ENCODE assay signal across 8 cellular contexts in the genomic region with DNA sequence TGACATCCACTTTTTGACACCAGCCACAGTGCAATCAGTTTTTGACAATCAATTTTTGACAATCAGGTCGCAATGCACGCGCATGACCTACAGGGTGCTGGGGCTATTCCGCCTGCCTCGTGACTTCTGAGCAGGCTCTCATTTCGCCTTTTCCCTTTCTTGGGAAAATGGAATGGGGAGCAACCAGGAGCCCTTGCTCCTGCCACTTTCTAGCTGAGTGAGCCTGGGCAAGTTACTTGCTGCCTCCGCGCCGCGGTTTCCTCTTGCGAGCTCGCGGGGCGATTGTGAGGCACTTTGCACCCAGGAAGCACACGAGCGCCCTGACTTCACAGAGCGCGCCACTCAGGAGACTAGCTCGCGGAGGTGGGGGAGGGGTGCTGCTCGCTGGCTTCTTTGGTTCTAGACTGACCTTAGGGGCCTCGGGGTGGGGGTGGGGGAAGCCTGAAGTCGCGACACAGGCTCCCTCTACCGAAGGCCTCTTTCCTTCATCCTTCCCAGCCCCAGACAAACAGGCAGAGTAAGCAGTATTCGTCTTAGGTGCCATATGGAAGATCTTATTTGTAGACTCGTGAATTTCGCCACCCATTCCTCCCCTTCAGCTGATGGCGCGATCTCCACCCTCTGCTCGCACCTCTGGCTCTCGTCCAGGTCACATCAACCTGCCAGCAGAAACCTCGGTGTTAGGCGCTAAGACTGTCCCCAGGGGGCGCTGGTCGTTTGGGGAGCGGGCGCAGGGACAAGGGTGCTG. TPM values are rescaled to one million over a fixed set of nuclear protein-coding genes. Genes with fewer than 3 reads are reported as not detected.
DNase-seq lines count a peak whose midpoint lies in the region; ATAC-seq and TF ChIP-seq lines count a peak whose summit lies in the region.

No MANE protein-coding gene starts in this region.

- no peaks in the 10 kb centered on the region for H3K27me3 Mint-ChIP-seq in CD8-positive, alpha-beta T cell (ENCODE audit: low read depth)
- H3K27me3 Mint-ChIP-seq in T-helper 1 cell treated with Interleukin-12 subunit alpha and Interleukin-12 subunit beta and Interleukin-4 antibody, amounts not matched to agents 30 μg/mL and 1 μg/mL, for 36 hours (ENCODE audit: low read depth), result no peaks in the 10 kb centered on the region
- H3K27me3 Mint-ChIP-seq in progenitor cell of endocrine pancreas (peaks cover 4% of the 10 kb centered on the region), type B pancreatic cell (no peaks in the 10 kb centered on the region)

- peak; percentile 89 for ATAC-seq in CD8-positive, alpha-beta T cell
- ATAC-seq in GM21737 (IDR thresholded peaks at IDR 0.05; ENCODE audit: unreplicated experiment), result peak; percentile 55

- no peaks in the 10 kb centered on the region for H3K9me3 Mint-ChIP-seq in CD8-positive, alpha-beta T cell
- H3K9me3 Mint-ChIP-seq in T-helper 1 cell treated with Interleukin-12 subunit alpha and Interleukin-12 subunit beta and Interleukin-4 antibody, amounts not matched to agents 30 μg/mL and 1 μg/mL, for 36 hours, result no peaks in the 10 kb centered on the region
- H3K9me3 Mint-ChIP-seq in progenitor cell of endocrine pancreas (ENCODE audit: low read depth) (no peaks in the 10 kb centered on the region), type B pancreatic cell (no peaks in the 10 kb centered on the region)

- CTCF ChIA-PET in CD8-positive, alpha-beta T cell (lab: Charles Lee), result interaction anchor here (0.6 to 21.3 kb wide), 35 partner anchors 9 to 1035 kb away, joined by 3 to 490 read pairs (median 7); partner anchors contain the start of genes DBNDD2, PIGT and SYS1

- no peaks in the 10 kb centered on the region for H3K9me3 ChIP-seq in CD8-positive, alpha-beta T cell (ENCODE audit: low read length)
- H3K9me3 ChIP-seq in left ventricle myocardium inferior (replicated peaks), result no peaks in the 10 kb centered on the region

- peak overlapping the region; percentile 91 for H3K27ac Mint-ChIP-seq in CD8-positive, alpha-beta T cell
- peak overlapping the region; percentile 91 for H3K27ac Mint-ChIP-seq in T-helper 1 cell treated with Interleukin-12 subunit alpha and Interleukin-12 subunit beta and Interleukin-4 antibody, amounts not matched to agents 30 μg/mL and 1 μg/mL, for 36 hours
- peak overlapping the region; percentile 74 for H3K27ac Mint-ChIP-seq in progenitor cell of endocrine pancreas
- H3K27ac Mint-ChIP-seq in type B pancreatic cell, result peak overlapping the region; percentile 11

- POLR2A ChIA-PET in CD8-positive, alpha-beta T cell (lab: Charles Lee), result interaction anchor here (0.8 to 3.7 kb wide), 9 partner anchors 9 to 80 kb away, joined by 3 to 76 read pairs (median 3); partner anchors contain the start of genes PIGT and SYS1

- peaks cover 14% of the 10 kb centered on the region for H3K4me1 ChIP-seq in CD8-positive, alpha-beta T cell (ENCODE audit: insufficient read depth, low read length)
- peaks cover 15% of the 10 kb centered on the region for H3K4me1 ChIP-seq in left ventricle myocardium inferior

- intact Hi-C loops in CD8-positive, alpha-beta T cell (cut with DNase I, micrococcal nuclease), result loop anchor here (1.0 to 2.0 kb wide), 5 partner anchors 10 to 64 kb away; partner anchors contain the start of genes PIGT (in 2 of the 2) and SYS1 (in 2 of the 2)
- intact Hi-C loops in left ventricle myocardium inferior (cut with micrococcal nuclease), result loop anchor here (2.0 kb wide), 1 partner anchor 63 kb away; no protein-coding TSS in a partner anchor

- peak overlapping the region; percentile 51 for H3K27ac ChIP-seq in CD8-positive, alpha-beta T cell (ENCODE audit: low read depth, low read length)
- H3K27ac ChIP-seq in left ventricle myocardium inferior (replicated peaks), result peak overlapping the region; percentile 81

- peaks cover 37% of the 10 kb centered on the region for H3K4me1 Mint-ChIP-seq in CD8-positive, alpha-beta T cell (ENCODE audit: low read depth)
- peaks cover 28% of the 10 kb centered on the region for H3K4me1 Mint-ChIP-seq in T-helper 1 cell treated with Interleukin-12 subunit alpha and Interleukin-12 subunit beta and Interleukin-4 antibody, amounts not matched to agents 30 μg/mL and 1 μg/mL, for 36 hours (ENCODE audit: low read depth)
- peaks cover 9% of the 10 kb centered on the region for H3K4me1 Mint-ChIP-seq in progenitor cell of endocrine pancreas (ENCODE audit: low read depth)
- no peaks in the 10 kb centered on the region for H3K4me1 Mint-ChIP-seq in type B pancreatic cell (ENCODE audit: unreplicated experiment)

- H3K27me3 ChIP-seq in CD8-positive, alpha-beta T cell (ENCODE audit: insufficient read depth, low read length), result no peaks in the 10 kb centered on the region
- H3K27me3 ChIP-seq in left ventricle myocardium inferior (ENCODE audit: low read depth), result no peaks in the 10 kb centered on the region

- H3K4me3 ChIP-seq in CD8-positive, alpha-beta T cell (ENCODE audit: low read depth, low read length), result peak overlapping the region; percentile 64
- peak overlapping the region; percentile 74 for H3K4me3 ChIP-seq in left ventricle myocardium inferior

- DNase-seq in CD8-positive, alpha-beta T cell, result peak; percentile 81 to 94 (median 90)
- DNase-seq in MV-4-11 (lab: John Stamatoyannopoulos, UW) (peak; percentile 58), amniotic stem cell (lab: John Stamatoyannopoulos, UW) (peak; percentile 40), left ventricle myocardium inferior (peak; percentile 88), progenitor cell of endocrine pancreas (ENCODE audit: low spot score, unreplicated experiment) (peak; percentile 82), type B pancreatic cell (ENCODE audit: extremely low spot score, unreplicated experiment) (peak; percentile 84)

- peak overlapping the region; percentile 89 for H3K4me3 Mint-ChIP-seq in CD8-positive, alpha-beta T cell
- H3K4me3 Mint-ChIP-seq in T-helper 1 cell treated with Interleukin-12 subunit alpha and Interleukin-12 subunit beta and Interleukin-4 antibody, amounts not matched to agents 30 μg/mL and 1 μg/mL, for 36 hours, result peak overlapping the region; percentile 83
- H3K4me3 Mint-ChIP-seq in progenitor cell of endocrine pancreas (ENCODE audit: low read depth) (peak overlapping the region; percentile 68), type B pancreatic cell (peak overlapping the region; percentile 87)

- TF ChIP-seq CTCF in CD8-positive, alpha-beta T cell (IDR thresholded peaks at IDR 0.05), result peak; percentile 90
- TF ChIP-seq CTCF in left ventricle myocardium inferior (IDR thresholded peaks at IDR 0.05; ENCODE audit: borderline replicate concordance), result peak; percentile 91
- TF ChIP-seq CTCF in progenitor cell of endocrine pancreas (IDR thresholded peaks at IDR 0.05; ENCODE audit: unreplicated experiment), result peak; percentile 87
- TF ChIP-seq CTCF in type B pancreatic cell (conservative IDR thresholded peaks at IDR 0.05), result peak; percentile 79

- H3K36me3 ChIP-seq in CD8-positive, alpha-beta T cell (ENCODE audit: insufficient read depth, low read length), result no peaks in the 10 kb centered on the region
- peaks cover 2% of the 10 kb centered on the region for H3K36me3 ChIP-seq in left ventricle myocardium inferior

- H3K36me3 Mint-ChIP-seq in CD8-positive, alpha-beta T cell, result peaks cover 31% of the 10 kb centered on the region
- peaks cover 10% of the 10 kb centered on the region for H3K36me3 Mint-ChIP-seq in T-helper 1 cell treated with Interleukin-12 subunit alpha and Interleukin-12 subunit beta and Interleukin-4 antibody, amounts not matched to agents 30 μg/mL and 1 μg/mL, for 36 hours (ENCODE audit: low read depth)
- peaks cover 2% of the 10 kb centered on the region for H3K36me3 Mint-ChIP-seq in progenitor cell of endocrine pancreas (ENCODE audit: insufficient read depth)
- peaks cover 4% of the 10 kb centered on the region for H3K36me3 Mint-ChIP-seq in type B pancreatic cell

RNA-seq across cellular contexts. Expression of gene TP53TG5, which starts 4.6 kb away (rescaled TPM):
- under 1 TPM in 1 of 2 experiments, not detected in 1; 0.31 TPM for total RNA-seq in CD8-positive, alpha-beta T cell
- total RNA-seq in left ventricle myocardium inferior (0.80 TPM), progenitor cell of endocrine pancreas (not detected in 2 replicates), type B pancreatic cell (ENCODE audit: low replicate concordance) (0.57 TPM in 1 of 2 replicates, not detected in the other)

RNA-seq across cellular contexts. Expression of gene SYS1, which starts 10.6 kb away (rescaled TPM):
- 100 to 1,000 TPM; 111 to 116 TPM for total RNA-seq in CD8-positive, alpha-beta T cell
- total RNA-seq in left ventricle myocardium inferior (20.8 TPM), progenitor cell of endocrine pancreas (31.1 and 31.9 TPM in 2 replicates), type B pancreatic cell (ENCODE audit: low replicate concordance) (29.2 and 47.4 TPM in 2 replicates)

RNA-seq across cellular contexts. Expression of gene SDC4, which starts 25.3 kb away (rescaled TPM):
- 1 to 10 TPM; 1.1 TPM for total RNA-seq in CD8-positive, alpha-beta T cell
- total RNA-seq in left ventricle myocardium inferior, result 77.4 TPM
- 112 and 121 TPM in 2 replicates for total RNA-seq in progenitor cell of endocrine pancreas
- 67.2 and 133 TPM in 2 replicates for total RNA-seq in type B pancreatic cell (ENCODE audit: low replicate concordance)

RNA-seq across cellular contexts. Expression of gene DBNDD2, which starts 34.6 kb away (rescaled TPM):
- total RNA-seq in CD8-positive, alpha-beta T cell, result 10 to 100 TPM; 25.0 to 27.6 TPM
- total RNA-seq in left ventricle myocardium inferior (362 TPM), progenitor cell of endocrine pancreas (22.0 and 23.2 TPM in 2 replicates), type B pancreatic cell (ENCODE audit: low replicate concordance) (12.8 and 25.5 TPM in 2 replicates)

RNA-seq across cellular contexts. Expression of gene PIGT, which starts 42.4 kb away (rescaled TPM):
- 100 to 1,000 TPM; 213 to 230 TPM for total RNA-seq in CD8-positive, alpha-beta T cell
- total RNA-seq in left ventricle myocardium inferior (126 TPM), progenitor cell of endocrine pancreas (85.1 and 87.7 TPM in 2 replicates), type B pancreatic cell (ENCODE audit: low replicate concordance) (70.1 and 80.6 TPM in 2 replicates)

Comparison
In these comparisons a context has a peak if more than half of its experiments do, and no peak if none do; other contexts are left out.
1. Peak in every context shown above with its lines: DNase-seq, ATAC-seq, H3K4me3 ChIP-seq and H3K27ac ChIP-seq.
2. DNase-seq: peak in every context shown above with its lines; median percentile 90 in CD8-positive, alpha-beta T cell; 88 in left ventricle myocardium inferior; 84 in type B pancreatic cell; 82 in progenitor cell of endocrine pancreas; 58 in MV-4-11; 40 in amniotic stem cell.
3. H3K27ac Mint-ChIP-seq: peak in every context shown above with its lines; median percentile 91 in CD8-positive, alpha-beta T cell; 91 in T-helper 1 cell treated with Interleukin-12 subunit alpha and Interleukin-12 subunit beta and Interleukin-4 antibody, amounts not matched to agents 30 μg/mL and 1 μg/mL, for 36 hours; 74 in progenitor cell of endocrine pancreas; 11 in type B pancreatic cell.
4. RNA of gene SDC4, which starts 25.3 kb away (total RNA-seq): 112 to 121 TPM in progenitor cell of endocrine pancreas, 77.4 TPM in left ventricle myocardium inferior (single experiment) and 67.2 to 133 TPM in type B pancreatic cell; 1.1 TPM in CD8-positive, alpha-beta T cell; every median in the first group is over 10 times any median in the second.